8 cellular contexts compared by ENCODE assay signal in genomic region chr10:79905322-79906314, GRCh38. TPM values are rescaled to one million over a fixed set of nuclear protein-coding genes. Genes with fewer than 3 reads are reported as not detected.
A peak's percentile ranks its signal among the peaks of the same experiment; 100 is the strongest.
DNase-seq lines count a peak whose midpoint lies in the region; ATAC-seq, FAIRE-seq and TF ChIP-seq lines count a peak whose summit lies in the region.

No MANE protein-coding gene starts in this region.

- no peak for DNase-seq in GM12892 (ENCODE audit: insufficient read length)
- peak; percentile 66 for DNase-seq in PC-3

- no peaks in the 10 kb centered on the region for H3K9me3 ChIP-seq in PC-3 (ENCODE audit: low read length)
- H3K9me3 ChIP-seq in endocrine pancreas (ENCODE audit: control insufficient read depth, low read length): no peaks in the 10 kb centered on the region
- H3K9me3 ChIP-seq in mucosa of stomach (ENCODE audit: control insufficient read depth, low read length): no peaks in the 10 kb centered on the region

- H3K27me3 ChIP-seq in PC-3 (ENCODE audit: low read length) (no peaks in the 10 kb centered on the region), endocrine pancreas (ENCODE audit: control insufficient read depth, insufficient read depth, low read length) (no peaks in the 10 kb centered on the region), mucosa of stomach (ENCODE audit: control insufficient read depth, insufficient read depth, low read length) (peaks cover 22% of the 10 kb centered on the region)

- no peaks in the 10 kb centered on the region for H3K36me3 ChIP-seq in PC-3 (ENCODE audit: low read depth, low read length)
- H3K36me3 ChIP-seq in endocrine pancreas (ENCODE audit: control insufficient read depth, insufficient read depth, low read length): no peaks in the 10 kb centered on the region
- H3K36me3 ChIP-seq in mucosa of stomach (ENCODE audit: control insufficient read depth, insufficient read depth, low read length): no peaks in the 10 kb centered on the region

- H3K9ac ChIP-seq in PC-3 (ENCODE audit: low read length) (peak overlapping the region; percentile 65), endocrine pancreas (ENCODE audit: control insufficient read depth, insufficient read depth, low read length) (peak overlapping the region; percentile 16), mucosa of stomach (ENCODE audit: low read length) (peak overlapping the region; percentile 58)

- no peak for TF ChIP-seq POLR2A in GM12892 (IDR thresholded peaks at IDR 0.05; ENCODE audit: low read depth, low read length)

- BruUV-seq in PC-3 (replicated peaks; lab: Mats Ljungman, UMichigan): TSS peak; percentile 59

- H3K4me1 ChIP-seq in PC-3 (ENCODE audit: insufficient read depth, low read length) (peaks cover 8% of the 10 kb centered on the region; the same call in 1 of the 2 replicates), endocrine pancreas (ENCODE audit: control insufficient read depth, insufficient read depth, low read length) (no peaks in the 10 kb centered on the region), mucosa of stomach (ENCODE audit: control insufficient read depth, insufficient read depth, low read length) (no peaks in the 10 kb centered on the region)

- CTCF ChIA-PET in PC-3 (lab: Charles Lee): interaction anchor here (0.9 kb wide), 1 partner anchor 9 kb away, joined by 3 read pairs; no protein-coding TSS in a partner anchor

- peak overlapping the region; percentile 95 for H2AFZ ChIP-seq in PC-3 (ENCODE audit: low read length)

- no peaks in the 10 kb centered on the region for H3K9me2 ChIP-seq in PC-3 (replicated peaks; ENCODE audit: low read length)

- peak overlapping the region; percentile 78 for H3K4me2 ChIP-seq in PC-3 (ENCODE audit: low read length)

- ATAC-seq in PC-3: peak; percentile 60
- no peak for ATAC-seq in HG02642 (IDR thresholded peaks at IDR 0.05; ENCODE audit: poor library complexity, unreplicated experiment)
- no peak for ATAC-seq in HG03159 (IDR thresholded peaks at IDR 0.05; ENCODE audit: unreplicated experiment)
- no peak for ATAC-seq in HG02981 (IDR thresholded peaks at IDR 0.05; ENCODE audit: unreplicated experiment)
- no peak for ATAC-seq in HG02938 (IDR thresholded peaks at IDR 0.05; ENCODE audit: unreplicated experiment)

- no peaks in the 10 kb centered on the region for H3K79me2 ChIP-seq in PC-3 (ENCODE audit: low read length)

- H4K20me1 ChIP-seq in PC-3 (ENCODE audit: low read length): no peaks in the 10 kb centered on the region

- no peak for TF ChIP-seq CTCF in PC-3 (conservative IDR thresholded peaks at IDR 0.05; ENCODE audit: low read depth, low read length)

- FAIRE-seq in GM12892 (lab: Jason Lieb, UNC): peak; percentile 38

- no peak overlapping the region for H3K27ac ChIP-seq in PC-3 (ENCODE audit: low read length)

- POLR2A ChIA-PET in PC-3 (lab: Charles Lee; ENCODE audit: unreplicated experiment): no interaction called here

- H3K4me3 ChIP-seq in PC-3 (ENCODE audit: low read length): peak overlapping the region; percentile 75
- H3K4me3 ChIP-seq in endocrine pancreas (ENCODE audit: control insufficient read depth, insufficient read depth, low read length): peak overlapping the region; percentile 75
- peak overlapping the region; percentile 15 for H3K4me3 ChIP-seq in mucosa of stomach (ENCODE audit: low read length)

- no peaks in the 10 kb centered on the region for H3F3A ChIP-seq in PC-3 (ENCODE audit: low read length, unreplicated experiment)

- intact Hi-C loops in PC-3 (cut with micrococcal nuclease): no loop called here

RNA-seq across cellular contexts. Expression of gene SFTPD, which starts 43.3 kb away (rescaled TPM):
- not detected for polyA plus RNA-seq in GM12892 (2012; ENCODE audit: missing spikeins)
- total RNA-seq in PC-3 (2014; rRNA removed): not detected in 2 replicates

Comparison
In these comparisons a context has a peak if more than half of its experiments do, and no peak if none do; other contexts are left out.
1. H3K4me3 ChIP-seq: peak in every context shown above with its lines; median percentile 75 in PC-3; 75 in endocrine pancreas; 15 in mucosa of stomach.